8 cellular contexts compared by ENCODE assay signal in the genomic region with DNA sequence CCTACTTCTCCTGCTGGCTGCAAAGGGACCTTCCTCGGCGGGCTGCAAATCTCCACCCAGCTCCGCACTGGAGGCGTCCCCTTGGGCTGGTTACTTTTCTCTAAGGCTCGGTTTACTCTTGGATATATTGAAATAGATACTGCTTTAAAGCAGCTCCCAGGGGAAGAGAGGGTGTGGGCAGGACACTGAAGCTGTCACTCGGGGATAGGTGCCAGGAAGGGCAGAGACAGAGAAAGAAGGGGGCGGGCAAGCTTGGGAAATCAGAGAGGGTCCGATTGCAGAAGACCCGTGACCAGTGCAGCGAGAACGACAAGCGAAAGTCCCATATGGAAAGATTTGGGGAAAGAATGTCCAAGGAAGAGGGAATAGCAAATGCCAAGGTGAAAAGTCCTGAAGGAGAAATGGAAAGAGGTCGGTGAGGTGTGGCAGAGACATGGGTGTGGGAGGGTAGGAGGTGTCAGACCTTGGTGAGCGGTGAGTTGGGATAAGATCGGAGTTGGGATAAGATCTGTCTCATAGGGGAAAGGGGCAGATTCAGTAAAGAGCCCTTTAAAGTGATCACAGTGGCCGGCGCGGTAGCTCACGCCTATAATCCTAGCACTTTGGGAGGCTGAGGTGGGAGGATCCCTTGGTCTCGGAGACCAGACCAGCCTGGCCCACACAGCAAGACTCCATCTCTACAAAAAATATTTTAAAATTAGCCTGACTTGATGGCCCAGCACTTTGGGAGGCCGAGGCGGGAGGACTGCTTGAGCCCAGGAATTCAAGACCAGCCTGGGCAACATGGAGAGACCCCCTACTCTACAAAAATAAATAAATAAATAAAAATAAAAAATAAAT. TPM values are rescaled to one million over a fixed set of nuclear protein-coding genes. Genes with fewer than 3 reads are reported as not detected.
DNase-seq lines count a peak whose midpoint lies in the region; ATAC-seq and TF ChIP-seq lines count a peak whose summit lies in the region.

No MANE protein-coding gene starts in this region.

- no peaks in the 10 kb centered on the region for H3K27me3 Mint-ChIP-seq in activated naive CD4-positive, alpha-beta T cell treated with anti-CD3 and anti-CD28 coated beads for 36 hours (ENCODE audit: low read depth)

- no peak overlapping the region for H3K27ac Mint-ChIP-seq in activated naive CD4-positive, alpha-beta T cell treated with anti-CD3 and anti-CD28 coated beads for 36 hours
- H3K27ac Mint-ChIP-seq in activated naive CD4-positive, alpha-beta T cell treated with anti-CD3 and anti-CD28 coated beads, Interleukin-2, amount 50 U/mL, for 72 hours, result peak overlapping the region in 1 of 2 donors; percentile 77

- H3K4me3 ChIP-seq in breast epithelium (peak overlapping the region; percentile 77 to 96 (median 89)), right lobe of liver (peak overlapping the region; percentile 89 to 99 (median 92)), upper lobe of right lung (peak overlapping the region; percentile 90)

- H3K4me1 Mint-ChIP-seq in activated naive CD4-positive, alpha-beta T cell treated with anti-CD3 and anti-CD28 coated beads for 36 hours (ENCODE audit: low read depth), result peaks cover 36% of the 10 kb centered on the region

- H3K9me3 ChIP-seq in breast epithelium, result no peaks in the 10 kb centered on the region
- H3K9me3 ChIP-seq in right lobe of liver, result no peaks in the 10 kb centered on the region
- no peaks in the 10 kb centered on the region for H3K9me3 ChIP-seq in upper lobe of right lung

- H3K9me3 Mint-ChIP-seq in activated naive CD4-positive, alpha-beta T cell treated with anti-CD3 and anti-CD28 coated beads for 36 hours, result no peaks in the 10 kb centered on the region
- no peaks in the 10 kb centered on the region for H3K9me3 Mint-ChIP-seq in activated naive CD4-positive, alpha-beta T cell treated with anti-CD3 and anti-CD28 coated beads, Interleukin-2, amount 50 U/mL, for 72 hours

- WGBS in right lobe of liver (ENCODE audit: insufficient coverage, low coverage, low lambda C conversion rate, missing lambda C conversion rate), result 18% methylated on average over 17 of the region's 22 CpGs

- no peaks in the 10 kb centered on the region for H3K36me3 ChIP-seq in breast epithelium
- peaks cover 0 to 9% (median 3%) of the 10 kb centered on the region in 4 donors for H3K36me3 ChIP-seq in right lobe of liver
- H3K36me3 ChIP-seq in upper lobe of right lung, result peaks cover 18% of the 10 kb centered on the region

- no peak for TF ChIP-seq CTCF in breast epithelium (IDR thresholded peaks at IDR 0.05)
- TF ChIP-seq CTCF in right lobe of liver (IDR thresholded peaks at IDR 0.05), result no peak
- no peak for TF ChIP-seq CTCF in upper lobe of right lung (IDR thresholded peaks at IDR 0.05)

- TF ChIP-seq POLR2A in breast epithelium (IDR thresholded peaks at IDR 0.05), result no peak
- no peak for TF ChIP-seq POLR2A in right lobe of liver (IDR thresholded peaks at IDR 0.05)

- intact Hi-C loops in activated naive CD4-positive, alpha-beta T cell treated with anti-CD3 and anti-CD28 coated beads for 36 hours (cut with micrococcal nuclease), result no loop called here
- intact Hi-C loops in breast epithelium (cut with DNase I; ENCODE audit: low total_unique reads) (no loop called here), right lobe of liver (cut with DNase I) (no loop called here), upper lobe of right lung (cut with DNase I) (no loop called here)

- H3K4me3 Mint-ChIP-seq in activated naive CD4-positive, alpha-beta T cell treated with anti-CD3 and anti-CD28 coated beads for 36 hours, result peak overlapping the region; percentile 91

- no peak for ATAC-seq in activated naive CD4-positive, alpha-beta T cell treated with anti-CD3 and anti-CD28 coated beads, Interleukin-2, amount 50 U/mL, for 72 hours
- ATAC-seq in right lobe of liver, result peak; percentile 4 to 18 (median 14)
- no peak for ATAC-seq in upper lobe of right lung
- ATAC-seq in GM19467 (IDR thresholded peaks at IDR 0.05; ENCODE audit: unreplicated experiment), result no peak

- H3K27ac ChIP-seq in breast epithelium, result peak overlapping the region; percentile 74 to 87
- H3K27ac ChIP-seq in right lobe of liver, result peak overlapping the region in 1 of 3 donors; percentile 62
- peak overlapping the region; percentile 68 for H3K27ac ChIP-seq in upper lobe of right lung

- H3K27me3 ChIP-seq in breast epithelium (no peaks in the 10 kb centered on the region), right lobe of liver (no peaks in the 10 kb centered on the region), upper lobe of right lung (no peaks in the 10 kb centered on the region)

- no peak for DNase-seq in activated naive CD4-positive, alpha-beta T cell treated with anti-CD3 and anti-CD28 coated beads for 36 hours
- no peak for DNase-seq in activated naive CD4-positive, alpha-beta T cell treated with anti-CD3 and anti-CD28 coated beads, Interleukin-2, amount 50 U/mL, for 72 hours (ENCODE audit: low spot score in 2 of 2)
- DNase-seq in breast epithelium (ENCODE audit: low spot score in 2 of 2) (no peak), right lobe of liver (peak in 2 of 3 donors; percentile 35 to 62), upper lobe of right lung (no peak), SK-N-DZ (ENCODE audit: low spot score) (no peak), NCI-H187 (lab: John Stamatoyannopoulos, UW) (no peak)

- peaks cover 17% of the 10 kb centered on the region for H3K36me3 Mint-ChIP-seq in activated naive CD4-positive, alpha-beta T cell treated with anti-CD3 and anti-CD28 coated beads for 36 hours (ENCODE audit: low read depth)
- peaks cover 18 to 25% of the 10 kb centered on the region in 2 donors for H3K36me3 Mint-ChIP-seq in activated naive CD4-positive, alpha-beta T cell treated with anti-CD3 and anti-CD28 coated beads, Interleukin-2, amount 50 U/mL, for 72 hours

- CTCF ChIA-PET in activated naive CD4-positive, alpha-beta T cell treated with anti-CD3 and anti-CD28 coated beads for 36 hours (lab: Charles Lee), result interaction anchor here (9.9 to 13.8 kb wide), 2 partner anchors 26 to 39 kb away, joined by 303 to 341 read pairs; partner anchors contain the start of gene HOOK2

- H3K4me1 ChIP-seq in breast epithelium, result peaks cover 0 to 12% of the 10 kb centered on the region in 2 donors
- peaks cover 0 to 11% (median 0%) of the 10 kb centered on the region in 4 donors for H3K4me1 ChIP-seq in right lobe of liver
- H3K4me1 ChIP-seq in upper lobe of right lung, result peaks cover 22% of the 10 kb centered on the region

RNA-seq across cellular contexts. Expression of gene THSD8, which starts 0.6 kb away (rescaled TPM):
- 10 to 100 TPM; 41.4 to 43.2 TPM for total RNA-seq in activated naive CD4-positive, alpha-beta T cell treated with anti-CD3 and anti-CD28 coated beads for 36 hours
- 10 to 100 TPM; 39.4 to 42.7 TPM for total RNA-seq in activated naive CD4-positive, alpha-beta T cell treated with anti-CD3 and anti-CD28 coated beads, Interleukin-2, amount 50 U/mL, for 72 hours
- total RNA-seq in breast epithelium, result not detected
- total RNA-seq in right lobe of liver, result 1 to 10 TPM in 3 of 6 experiments, under 1 TPM in 2, not detected in 1; 0.62 to 2.0 (median 1.2) TPM
- 2.8 TPM for total RNA-seq in upper lobe of right lung
- not detected in 2 replicates for polyA plus RNA-seq in SK-N-DZ (2014; cell fraction: cytosol; rRNA removed)
- not detected in 2 replicates for polyA plus RNA-seq in SK-N-DZ (2014; cell fraction: nucleus; rRNA removed)

RNA-seq across cellular contexts. Expression of gene PRDX2, which starts 0.9 kb away (rescaled TPM):
- total RNA-seq in activated naive CD4-positive, alpha-beta T cell treated with anti-CD3 and anti-CD28 coated beads for 36 hours, result 100 to 1,000 TPM; 237 to 249 TPM
- total RNA-seq in activated naive CD4-positive, alpha-beta T cell treated with anti-CD3 and anti-CD28 coated beads, Interleukin-2, amount 50 U/mL, for 72 hours, result 100 to 1,000 TPM; 317 to 357 TPM
- total RNA-seq in breast epithelium (100 to 1,000 TPM; 150 to 199 (median 199) TPM), right lobe of liver (100 to 1,000 TPM; 164 to 466 (median 202) TPM), upper lobe of right lung (123 TPM)
- polyA plus RNA-seq in SK-N-DZ (2014; cell fraction: cytosol; rRNA removed), result 767 and 849 TPM in 2 replicates
- polyA plus RNA-seq in SK-N-DZ (2014; cell fraction: nucleus; rRNA removed), result 377 and 409 TPM in 2 replicates

RNA-seq across cellular contexts. Expression of gene RNASEH2A, which starts 3.9 kb away (rescaled TPM):
- 10 to 100 TPM; 54.8 to 55.6 TPM for total RNA-seq in activated naive CD4-positive, alpha-beta T cell treated with anti-CD3 and anti-CD28 coated beads for 36 hours
- total RNA-seq in activated naive CD4-positive, alpha-beta T cell treated with anti-CD3 and anti-CD28 coated beads, Interleukin-2, amount 50 U/mL, for 72 hours, result 10 to 100 TPM; 37.0 to 41.4 TPM
- total RNA-seq in breast epithelium (1 to 10 TPM; 5.2 to 8.8 (median 8.5) TPM), right lobe of liver (1 to 10 TPM; 2.1 to 7.1 (median 3.7) TPM), upper lobe of right lung (7.4 TPM)
- 88.4 and 99.4 TPM in 2 replicates for polyA plus RNA-seq in SK-N-DZ (2014; cell fraction: cytosol; rRNA removed)
- polyA plus RNA-seq in SK-N-DZ (2014; cell fraction: nucleus; rRNA removed), result 67.7 and 74.8 TPM in 2 replicates

RNA-seq across cellular contexts. Expression of gene JUNB, which starts 11.2 kb away (rescaled TPM):
- 100 to 1,000 TPM; 292 to 296 TPM for total RNA-seq in activated naive CD4-positive, alpha-beta T cell treated with anti-CD3 and anti-CD28 coated beads for 36 hours
- total RNA-seq in activated naive CD4-positive, alpha-beta T cell treated with anti-CD3 and anti-CD28 coated beads, Interleukin-2, amount 50 U/mL, for 72 hours, result 100 to 1,000 TPM; 400 to 402 TPM
- total RNA-seq in breast epithelium (100 to 1,000 TPM; 108 to 581 (median 320) TPM), right lobe of liver (100 to 1,000 TPM in 2 of 6 experiments, 10 to 100 TPM in 4; 10.2 to 378 (median 66.0) TPM), upper lobe of right lung (174 TPM)
- polyA plus RNA-seq in SK-N-DZ (2014; cell fraction: cytosol; rRNA removed), result 29.4 and 37.6 TPM in 2 replicates
- polyA plus RNA-seq in SK-N-DZ (2014; cell fraction: nucleus; rRNA removed), result 49.1 and 66.1 TPM in 2 replicates

RNA-seq across cellular contexts. Expression of gene HOOK2, which starts 27.1 kb away (rescaled TPM):
- total RNA-seq in activated naive CD4-positive, alpha-beta T cell treated with anti-CD3 and anti-CD28 coated beads for 36 hours, result 10 to 100 TPM; 14.0 to 14.9 TPM
- total RNA-seq in activated naive CD4-positive, alpha-beta T cell treated with anti-CD3 and anti-CD28 coated beads, Interleukin-2, amount 50 U/mL, for 72 hours, result 10 to 100 TPM; 37.9 to 41.5 TPM
- total RNA-seq in breast epithelium (100 to 1,000 TPM in 1 of 3 donors, 10 to 100 TPM in 2; 45.8 to 101 (median 98.6) TPM), right lobe of liver (10 to 100 TPM; 16.6 to 34.5 (median 17.6) TPM), upper lobe of right lung (65.3 TPM)
- 27.5 and 33.1 TPM in 2 replicates for polyA plus RNA-seq in SK-N-DZ (2014; cell fraction: cytosol; rRNA removed)
- 78.9 and 107 TPM in 2 replicates for polyA plus RNA-seq in SK-N-DZ (2014; cell fraction: nucleus; rRNA removed)

Comparison
In these comparisons a context has a peak if more than half of its experiments do, and no peak if none do; other contexts are left out.
1. DNase-seq: peak in right lobe of liver (2 of 3); none in activated naive CD4-positive, alpha-beta T cell treated with anti-CD3 and anti-CD28 coated beads for 36 hours (single experiment), activated naive CD4-positive, alpha-beta T cell treated with anti-CD3 and anti-CD28 coated beads, Interleukin-2, amount 50 U/mL, for 72 hours (0 of 2), breast epithelium (0 of 2), upper lobe of right lung (single experiment), SK-N-DZ (single experiment) and NCI-H187 (0 of 2).
2. ATAC-seq: peak in right lobe of liver (4 of 4); none in activated naive CD4-positive, alpha-beta T cell treated with anti-CD3 and anti-CD28 coated beads, Interleukin-2, amount 50 U/mL, for 72 hours (0 of 2), upper lobe of right lung (single experiment) and GM19467 (single experiment).
3. RNA of gene THSD8, which starts 0.6 kb away (total RNA-seq): 41.4 to 43.2 TPM in activated naive CD4-positive, alpha-beta T cell treated with anti-CD3 and anti-CD28 coated beads for 36 hours and 39.4 to 42.7 TPM in activated naive CD4-positive, alpha-beta T cell treated with anti-CD3 and anti-CD28 coated beads, Interleukin-2, amount 50 U/mL, for 72 hours; 2.8 TPM in upper lobe of right lung (single experiment), 0.62 to 2.0 TPM in right lobe of liver and not detected in breast epithelium; every median in the first group is over 10 times any median in the second.
4. Peak in every context shown above with its lines, with median percentiles within 50 percentile points of each other: H3K4me3 ChIP-seq.